8 cellular contexts compared by ENCODE assay signal in the genomic region with DNA sequence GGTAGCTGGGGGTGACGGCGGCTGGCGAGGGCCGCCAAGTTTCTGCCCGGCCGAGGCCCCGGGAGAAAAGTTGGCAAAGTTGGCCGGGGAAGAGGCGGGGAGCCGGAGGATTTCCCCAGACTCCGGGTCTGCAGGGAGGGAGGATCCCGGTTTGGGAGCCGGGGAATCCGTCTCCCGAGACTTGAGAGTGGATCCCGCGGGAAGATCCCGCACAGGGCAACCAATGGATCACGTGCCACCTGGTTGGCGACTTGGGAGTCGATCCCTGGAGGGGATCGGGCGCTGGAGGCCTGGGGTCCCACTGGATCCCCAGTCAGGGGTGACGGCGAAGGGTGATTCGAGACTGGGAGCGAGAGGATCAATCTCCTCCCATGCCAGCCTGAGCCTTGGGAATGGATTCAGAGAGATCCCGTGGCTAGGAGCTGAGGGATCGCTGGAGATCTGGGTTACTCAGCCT.
A peak's percentile ranks its signal among the peaks of the same experiment; 100 is the strongest.
DNase-seq lines count a peak whose midpoint lies in the region; ATAC-seq and TF ChIP-seq lines count a peak whose summit lies in the region.

No MANE protein-coding gene starts in this region.

- peaks cover 74% of the 10 kb centered on the region for H3K27me3 ChIP-seq in neutrophil

- no peaks in the 10 kb centered on the region for H3K36me3 ChIP-seq in neutrophil

- H3K27ac ChIP-seq in neutrophil: no peak overlapping the region

- no peaks in the 10 kb centered on the region for H3K9me3 ChIP-seq in neutrophil

- no peak for TF ChIP-seq CTCF in neutrophil (IDR thresholded peaks at IDR 0.05)

- no peak for ATAC-seq in HG03378 (IDR thresholded peaks at IDR 0.05; ENCODE audit: unreplicated experiment)

- peak overlapping the region; percentile 46 to 58 for H3K4me3 ChIP-seq in neutrophil (ENCODE audit: low read depth in 1 of 2, low read length in 1 of 2)

- DNase-seq in COLO668 (lab: John Stamatoyannopoulos, UW; ENCODE audit: unreplicated experiment) (peak; percentile 76), HPDE6-E6E7 (ENCODE audit: extremely low spot score) (peak; percentile 76), foreskin melanocyte (peak; percentile 34), Kasumi-1 (lab: John Stamatoyannopoulos, UW) (no peak)
- peak; percentile 20 for DNase-seq in activated CD8-positive, alpha-beta memory T cell treated with anti-CD3 and anti-CD28 coated beads, Interleukin-2, amount 50 U/mL, for 4 hours
- DNase-seq in effector CD8-positive, alpha-beta T cell (lab: John Stamatoyannopoulos, UW): no peak

- peaks cover 13 to 15% of the 10 kb centered on the region in 2 experiments for H3K4me1 ChIP-seq in neutrophil (ENCODE audit: control insufficient read depth in 1 of 2, insufficient read depth in 1 of 2, low read depth in 1 of 2, low read length in 1 of 2)

Comparison
In these comparisons a context has a peak if more than half of its experiments do, and no peak if none do; other contexts are left out.
1. DNase-seq: peak in COLO668 (single experiment), HPDE6-E6E7 (single experiment), activated CD8-positive, alpha-beta memory T cell treated with anti-CD3 and anti-CD28 coated beads, Interleukin-2, amount 50 U/mL, for 4 hours (single experiment) and foreskin melanocyte (single experiment); none in Kasumi-1 (0 of 2) and effector CD8-positive, alpha-beta T cell (single experiment).